8 cellular contexts compared by ENCODE assay signal in the genomic region with DNA sequence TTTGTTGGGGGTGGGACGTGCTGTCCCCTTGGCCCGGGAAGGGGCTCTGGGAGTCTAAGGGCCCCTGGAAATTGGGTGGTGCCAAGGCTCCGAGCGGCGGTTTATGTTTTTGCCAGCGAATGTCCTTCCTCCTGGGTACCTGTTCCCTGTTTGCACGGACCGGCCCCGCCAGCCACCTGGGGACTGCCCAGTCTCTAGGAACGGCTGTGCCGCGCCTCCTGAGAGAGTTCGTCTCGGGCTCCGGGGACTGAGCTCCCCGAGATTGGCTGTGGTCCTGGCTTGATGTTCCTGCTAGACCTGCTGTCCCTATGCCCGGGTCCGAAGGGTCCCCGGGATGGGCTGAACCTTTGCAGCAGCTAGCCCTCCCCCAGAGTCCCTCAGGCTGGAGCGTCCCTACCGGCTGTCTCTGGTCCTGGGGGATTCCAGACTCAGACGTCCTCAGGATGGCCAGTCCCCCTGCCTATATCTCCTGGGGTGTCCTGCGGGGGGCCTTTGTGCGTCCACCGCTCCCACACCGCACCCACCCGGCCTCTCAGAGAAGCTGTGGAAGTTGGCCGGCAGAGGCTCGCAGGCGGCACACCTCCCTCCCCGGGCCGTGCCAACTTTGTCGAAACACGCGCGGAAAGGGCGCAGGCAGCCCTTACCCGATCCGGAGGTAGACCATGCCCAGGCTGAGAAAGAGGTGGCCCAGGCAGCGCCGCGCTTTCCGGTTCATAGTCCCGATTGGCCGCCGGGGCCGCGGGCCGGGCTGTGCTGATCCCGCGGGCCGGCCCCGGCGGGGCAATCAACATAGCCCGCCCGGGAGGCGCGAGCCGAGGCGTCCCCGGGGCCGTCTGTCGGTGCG. TPM values are rescaled to one million over a fixed set of nuclear protein-coding genes. Genes with fewer than 3 reads are reported as not detected.
DNase-seq lines count a peak whose midpoint lies in the region; ATAC-seq and TF ChIP-seq lines count a peak whose summit lies in the region.

No MANE protein-coding gene starts in this region.

- peaks cover 4 to 26% (median 23%) of the 10 kb centered on the region in 9 donors for H3K4me1 ChIP-seq in heart right ventricle
- no peaks in the 10 kb centered on the region for H3K4me1 ChIP-seq in A673 (ENCODE audit: insufficient read depth, low read length, poor library complexity, severe bottlenecking)

- peaks cover 0 to 7% (median 0%) of the 10 kb centered on the region in 11 donors for H3K9me3 ChIP-seq in heart right ventricle
- H3K9me3 ChIP-seq in A673 (ENCODE audit: low read depth, low read length, poor library complexity, severe bottlenecking): no peaks in the 10 kb centered on the region

- 1% methylated on average over 64 of the region's 64 CpGs for WGBS in heart right ventricle, 2 donors

- POLR2A ChIA-PET in A673 (lab: Charles Lee; ENCODE audit: low non-redundant PET): no interaction called here

- H3K36me3 ChIP-seq in heart right ventricle (no peaks in the 10 kb centered on the region), A673 (ENCODE audit: insufficient read depth, low read length, poor library complexity, severe bottlenecking) (no peaks in the 10 kb centered on the region)

- ATAC-seq in heart right ventricle: peak in 2 of 8 donors; percentile 11 to 43

- intact Hi-C loops in heart right ventricle (cut with DNase I) (no loop called here), A673 (cut with micrococcal nuclease; ENCODE audit: unreplicated experiment) (no loop called here)

- CTCF ChIA-PET in A673 (lab: Charles Lee): interaction anchor here (1.4 kb wide), 1 partner anchor 222 kb away, joined by 8 read pairs; no protein-coding TSS in a partner anchor

- H3K27me3 ChIP-seq in heart right ventricle (peaks cover 26 to 99% (median 96%) of the 10 kb centered on the region in 7 donors), A673 (replicated peaks; ENCODE audit: insufficient read depth, low read depth, low read length, poor library complexity) (peaks cover 97% of the 10 kb centered on the region)

- BruUV-seq in A673 (replicated peaks; lab: Mats Ljungman, UMichigan): no TSS peak

- H3K4me3 ChIP-seq in heart right ventricle (peak overlapping the region in 9 of 10 donors; percentile 3 to 33 (median 22)), A673 (ENCODE audit: low read depth, low read length, poor library complexity, severe bottlenecking) (no peak overlapping the region)

- in situ Hi-C loops in GM13976 (cut with MboI; ENCODE audit: low sequenced_read_pairs, unreplicated experiment) (no loop called here), KBM-7 (cut with MboI; ENCODE audit: low pct_unique_long_range_greater_than_20kb, low sequenced_read_pairs) (no loop called here)

- DNase-seq in GM13976 (ENCODE audit: low spot score) (peak; percentile 40), heart right ventricle (no peak), retina (peak; percentile 74), DMS79 (lab: John Stamatoyannopoulos, UW) (no peak), A172 (ENCODE audit: low spot score) (no peak), KBM-7 (no peak), A673 (ENCODE audit: low spot score) (no peak)
- DNase-seq in activated CD4-positive, alpha-beta T cell treated with anti-CD3 and anti-CD28 coated beads, Interleukin-2, amount 50 U/mL, for 48 hours: peak; percentile 38 to 45

- H3K27ac ChIP-seq in heart right ventricle: no peak overlapping the region
- no peak overlapping the region for H3K27ac ChIP-seq in A673 (ENCODE audit: low read depth, low read length, poor library complexity, severe bottlenecking)

- TF ChIP-seq CTCF in GM13976 (IDR thresholded peaks at IDR 0.05; ENCODE audit: borderline replicate concordance, control extremely low read depth, extremely low read depth, insufficient read depth, missing control alignments) (no peak), heart right ventricle (IDR thresholded peaks at IDR 0.05) (no peak), A673 (conservative IDR thresholded peaks at IDR 0.05; ENCODE audit: low read depth, low read length) (no peak)

RNA-seq across cellular contexts. Expression of gene WNT7A, which starts 0.5 kb away (rescaled TPM):
- total RNA-seq in heart right ventricle (not detected), A673 (2021) (not detected in 2 replicates)
- polyA plus RNA-seq in heart right ventricle: not detected
- total RNA-seq in A172 (2014; rRNA removed; shearing (Covaris generic)): not detected in 2 replicates

Comparison
In these comparisons a context has a peak if more than half of its experiments do, and no peak if none do; other contexts are left out.
1. DNase-seq: peak in GM13976 (single experiment), activated CD4-positive, alpha-beta T cell treated with anti-CD3 and anti-CD28 coated beads, Interleukin-2, amount 50 U/mL, for 48 hours (2 of 2) and retina (single experiment); none in heart right ventricle (0 of 2), DMS79 (single experiment), A172 (single experiment), KBM-7 (single experiment) and A673 (single experiment).